ENCODE assay signal across 21 cellular contexts in genomic region chr1:3245768-3246167, GRCh38.
"Had no signal": no experiment of that assay in that cellular context is flagged by ENCODE, and none has a peak within 500 bp of the region (broad histone marks: within the 10 kb centered on the region; RNA-seq: fewer than 3 reads in every experiment).

No MANE protein-coding gene starts in this region.

- DNase-seq: activated CD4-positive, alpha-beta T cell treated with anti-CD3 and anti-CD28 coated beads for 4 hours; activated CD8-positive, alpha-beta memory T cell treated with anti-CD3 and anti-CD28 coated beads, Interleukin-2, amount 50 U/mL, for 48 hours; activated CD8-positive, alpha-beta T cell treated with anti-CD3 and anti-CD28 coated beads, Interleukin-2, amount 10 ng/mL, durations not matched to agents 7 days and 5 days; activated effector memory CD4-positive, alpha-beta T cell treated with Interleukin-2 at 50 U/mL for 16 hours; activated naive CD4-positive, alpha-beta T cell; activated T-cell treated with anti-CD3 and anti-CD28 coated beads, Interleukin-2, amount 50 U/mL, for 1 hour; body of pancreas; MG63; NCI-H1105; NCI-H1436; NCI-H1694 treated with DMSO at 0.1 percent for 48 hours; NCI-H2081; NCI-H446; NCI-H524; PC-9; SHP77 treated with DMSO at 0.1 percent for 48 hours had no signal

- H3K36me3 ChIP-seq: MG63 had no signal

- H3K4me2 ChIP-seq: PC-9 had no signal

- H3K27ac Mint-ChIP-seq: activated CD8-positive, alpha-beta T cell treated with anti-CD3 and anti-CD28 coated beads, Interleukin-2, amount 10 ng/mL, durations not matched to agents 7 days and 5 days; activated naive CD4-positive, alpha-beta T cell treated with anti-CD3 and anti-CD28 coated beads, Interleukin-2, amount 50 U/mL, for 24 hours; T-helper 1 cell treated with Interleukin-12 subunit alpha and Interleukin-12 subunit beta and Interleukin-4 antibody, amounts not matched to agents 30 μg/mL and 1 μg/mL, for 36 hours had no signal

- H3K9me3 Mint-ChIP-seq: activated naive CD4-positive, alpha-beta T cell treated with anti-CD3 and anti-CD28 coated beads, Interleukin-2, amount 50 U/mL, for 24 hours; central memory CD8-positive, alpha-beta T cell; T-helper 1 cell treated with Interleukin-12 subunit alpha and Interleukin-12 subunit beta and Interleukin-4 antibody, amounts not matched to agents 30 μg/mL and 1 μg/mL, for 36 hours had no signal

- H3K27ac ChIP-seq: PC-9 had no signal

- H3K27me3 Mint-ChIP-seq: central memory CD8-positive, alpha-beta T cell had no signal

- H3K9me3 ChIP-seq: ascending aorta, body of pancreas, MG63 had no signal

- H3K4me3 ChIP-seq: ascending aorta, body of pancreas, MG63, PC-9 had no signal

- H3K4me1 Mint-ChIP-seq: activated naive CD4-positive, alpha-beta T cell treated with anti-CD3 and anti-CD28 coated beads, Interleukin-2, amount 50 U/mL, for 24 hours; central memory CD8-positive, alpha-beta T cell had no signal

- H3K36me3 Mint-ChIP-seq: activated naive CD4-positive, alpha-beta T cell treated with anti-CD3 and anti-CD28 coated beads, Interleukin-2, amount 50 U/mL, for 24 hours had no signal

- ATAC-seq: activated CD4-positive, CD25-positive, alpha-beta regulatory T cell treated with anti-CD3 and anti-CD28 coated beads, Interleukin-2, amount 50 U/mL, for 24 hours; activated CD8-positive, alpha-beta T cell treated with anti-CD3 and anti-CD28 coated beads, Interleukin-2, amount 10 ng/mL, durations not matched to agents 7 days and 5 days; body of pancreas had no signal

- H3K27me3 ChIP-seq: ascending aorta, body of pancreas, MG63 had no signal

- H3K4me3 Mint-ChIP-seq: activated CD8-positive, alpha-beta T cell treated with anti-CD3 and anti-CD28 coated beads, Interleukin-2, amount 10 ng/mL, durations not matched to agents 7 days and 5 days; activated naive CD4-positive, alpha-beta T cell treated with anti-CD3 and anti-CD28 coated beads, Interleukin-2, amount 50 U/mL, for 24 hours; central memory CD8-positive, alpha-beta T cell; T-helper 1 cell treated with Interleukin-12 subunit alpha and Interleukin-12 subunit beta and Interleukin-4 antibody, amounts not matched to agents 30 μg/mL and 1 μg/mL, for 36 hours had no signal
